In genomic region chr22:37752189-37753061, GRCh38 we compare ENCODE assay signal across 10 cellular contexts. TPM values are rescaled to one million over a fixed set of nuclear protein-coding genes. Genes with fewer than 3 reads are reported as not detected.
DNase-seq lines count a peak whose midpoint lies in the region; ATAC-seq and TF ChIP-seq lines count a peak whose summit lies in the region.
"Had no signal": no experiment of that assay in that cellular context is flagged by ENCODE, and none has a peak within 500 bp of the region (broad histone marks: within the 10 kb centered on the region; RNA-seq: fewer than 3 reads in every experiment).

No MANE protein-coding gene starts in this region.

- CTCF ChIA-PET in PC-9 (lab: Charles Lee), result interaction anchor here (0.5 to 0.8 kb wide), 2 partner anchors 12 to 99 kb away, joined by 3 to 4 read pairs; no protein-coding TSS in a partner anchor

- no peaks in the 10 kb centered on the region for H3K27me3 ChIP-seq in BLaER1
- no peaks in the 10 kb centered on the region for H3K27me3 ChIP-seq in PC-9 (ENCODE audit: insufficient read depth, low read depth)

- no peak overlapping the region for H3K4me3 Mint-ChIP-seq in activated T-helper 2 cell treated with anti-CD3 and anti-CD28 coated beads, Interferon-gamma antibody, Interleukin-2, Interleukin-4, amounts not matched to agents 10 μg/mL and 5 μg/mL and 100 μg/mL, durations not matched to agents 14 hours and 24 hours and 36 hours (ENCODE audit: low read depth)
- H3K4me3 Mint-ChIP-seq: activated naive CD8-positive, alpha-beta T cell treated with anti-CD3 and anti-CD28 coated beads, Interleukin-2, amount 10 ng/mL, durations not matched to agents 7 days and 5 days had no signal

- H3K9me3 ChIP-seq in BLaER1, result no peaks in the 10 kb centered on the region
- H3K9me3 ChIP-seq in PC-9 (ENCODE audit: insufficient read depth, low read depth), result no peaks in the 10 kb centered on the region

- H3K36me3 Mint-ChIP-seq in activated T-helper 2 cell treated with anti-CD3 and anti-CD28 coated beads, Interferon-gamma antibody, Interleukin-2, Interleukin-4, amounts not matched to agents 10 μg/mL and 5 μg/mL and 100 μg/mL, durations not matched to agents 14 hours and 24 hours and 36 hours (ENCODE audit: low read depth), result peaks cover 21% of the 10 kb centered on the region

- POLR2A ChIA-PET in PC-9 (lab: Charles Lee; ENCODE audit: unreplicated experiment), result interaction anchor here (0.5 to 1.1 kb wide), 12 partner anchors 10 to 493 kb away, joined by 3 to 8 read pairs (median 4); partner anchors contain the start of genes GCAT and NOL12

- peaks cover 60% of the 10 kb centered on the region for H3K36me3 ChIP-seq in BLaER1
- peaks cover 30% of the 10 kb centered on the region for H3K36me3 ChIP-seq in PC-9 (ENCODE audit: low read depth)

- H3K4me3 ChIP-seq in BLaER1 (no peak overlapping the region), PC-9 (no peak overlapping the region; the same call in 1 of the 2 replicates)
- H3K4me3 ChIP-seq: GM12878 had no signal

- ATAC-seq in omental fat pad (ENCODE audit: low FRiP score) (peak; percentile 80), GM21723 (IDR thresholded peaks at IDR 0.05; ENCODE audit: unreplicated experiment) (no peak)
- ATAC-seq: GM12878 had no signal

- H3K4me1 Mint-ChIP-seq in activated T-helper 2 cell treated with anti-CD3 and anti-CD28 coated beads, Interferon-gamma antibody, Interleukin-2, Interleukin-4, amounts not matched to agents 10 μg/mL and 5 μg/mL and 100 μg/mL, durations not matched to agents 14 hours and 24 hours and 36 hours (ENCODE audit: low read depth), result peaks cover 9% of the 10 kb centered on the region

- peaks cover 53% of the 10 kb centered on the region for H3K4me1 ChIP-seq in BLaER1
- peaks cover 76% of the 10 kb centered on the region for H3K4me1 ChIP-seq in PC-9 (replicated peaks; ENCODE audit: insufficient read depth)

- peaks cover 79% of the 10 kb centered on the region for H3F3A ChIP-seq in PC-9 (ENCODE audit: insufficient read depth, low read depth)

- H3K9me2 ChIP-seq in PC-9 (ENCODE audit: insufficient read depth), result no peaks in the 10 kb centered on the region

- intact Hi-C loops in PC-9 (cut with micrococcal nuclease; ENCODE audit: unreplicated experiment), result loop anchor here (1.0 to 10.0 kb wide), 10 partner anchors 10 to 240 kb away; partner anchors contain the start of genes EIF3L, GGA1 and NOL12
- intact Hi-C loops in activated T-helper 2 cell treated with anti-CD3 and anti-CD28 coated beads, Interferon-gamma antibody, Interleukin-2, Interleukin-4, amounts not matched to agents 10 μg/mL and 5 μg/mL and 100 μg/mL, durations not matched to agents 14 hours and 24 hours and 36 hours (cut with micrococcal nuclease), result no loop called here

- peaks cover 51% of the 10 kb centered on the region for H4K20me1 ChIP-seq in BLaER1
- no peaks in the 10 kb centered on the region for H4K20me1 ChIP-seq in PC-9 (ENCODE audit: insufficient read depth)

- H3K79me2 ChIP-seq in PC-9 (ENCODE audit: low read depth), result peaks cover 72% of the 10 kb centered on the region

- TF ChIP-seq CTCF in PC-9 (conservative IDR thresholded peaks at IDR 0.05) (no peak; the same call in 1 of the 2 replicates), omental fat pad (IDR thresholded peaks at IDR 0.05) (no peak)

- H3K4me2 ChIP-seq in BLaER1, result peak overlapping the region; percentile 36
- H3K4me2 ChIP-seq in PC-9, result peak overlapping the region; percentile 75

- BruUV-seq in PC-9 (replicated peaks; lab: Mats Ljungman, UMichigan), result no TSS peak

- H3K9ac ChIP-seq in BLaER1, result peak overlapping the region; percentile 55; the same call in 1 of the 2 replicates

- no peak overlapping the region for H3K27ac Mint-ChIP-seq in activated T-helper 2 cell treated with anti-CD3 and anti-CD28 coated beads, Interferon-gamma antibody, Interleukin-2, Interleukin-4, amounts not matched to agents 10 μg/mL and 5 μg/mL and 100 μg/mL, durations not matched to agents 14 hours and 24 hours and 36 hours
- H3K27ac Mint-ChIP-seq: activated naive CD8-positive, alpha-beta T cell treated with anti-CD3 and anti-CD28 coated beads, Interleukin-2, amount 10 ng/mL, durations not matched to agents 7 days and 5 days had no signal

- no peak overlapping the region for H2AFZ ChIP-seq in PC-9

- no peaks in the 10 kb centered on the region for H3K9me3 Mint-ChIP-seq in activated T-helper 2 cell treated with anti-CD3 and anti-CD28 coated beads, Interferon-gamma antibody, Interleukin-2, Interleukin-4, amounts not matched to agents 10 μg/mL and 5 μg/mL and 100 μg/mL, durations not matched to agents 14 hours and 24 hours and 36 hours
- H3K9me3 Mint-ChIP-seq: activated naive CD8-positive, alpha-beta T cell treated with anti-CD3 and anti-CD28 coated beads, Interleukin-2, amount 10 ng/mL, durations not matched to agents 7 days and 5 days had no signal

- peak overlapping the region; percentile 51; the same call in 1 of the 2 replicates for H3K27ac ChIP-seq in BLaER1
- H3K27ac ChIP-seq in PC-9, result peak overlapping the region; percentile 95

- H3K27me3 Mint-ChIP-seq in activated T-helper 2 cell treated with anti-CD3 and anti-CD28 coated beads, Interferon-gamma antibody, Interleukin-2, Interleukin-4, amounts not matched to agents 10 μg/mL and 5 μg/mL and 100 μg/mL, durations not matched to agents 14 hours and 24 hours and 36 hours (ENCODE audit: low read depth), result no peaks in the 10 kb centered on the region
- H3K27me3 Mint-ChIP-seq: activated naive CD8-positive, alpha-beta T cell treated with anti-CD3 and anti-CD28 coated beads, Interleukin-2, amount 10 ng/mL, durations not matched to agents 7 days and 5 days had no signal

- DNase-seq in PC-9 (peak; percentile 100), fibroblast of peridontal ligament (ENCODE audit: extremely low read depth) (peak; percentile 97), omental fat pad (ENCODE audit: low spot score) (peak; percentile 77), NCI-H2227 (lab: John Stamatoyannopoulos, UW; ENCODE audit: unreplicated experiment) (no peak), cortex of kidney (lab: John Stamatoyannopoulos, UW) (no peak)
- no peak for DNase-seq in activated T-helper 2 cell treated with anti-CD3 and anti-CD28 coated beads, Interferon-gamma antibody, Interleukin-2, Interleukin-4, amounts not matched to agents 10 μg/mL and 5 μg/mL and 100 μg/mL, durations not matched to agents 14 hours and 24 hours and 36 hours (ENCODE audit: low spot score)
- DNase-seq: activated naive CD8-positive, alpha-beta T cell treated with anti-CD3 and anti-CD28 coated beads, Interleukin-2, amount 10 ng/mL, durations not matched to agents 7 days and 5 days had no signal

RNA-seq across cellular contexts. Expression of gene GCAT, which starts 55.3 kb away (rescaled TPM):
- total RNA-seq in PC-9 (2021) (32.3 and 37.7 TPM in 2 replicates), omental fat pad (10 to 100 TPM in 1 of 4 donors, 1 to 10 TPM in 3; 6.5 to 12.0 (median 8.9) TPM)
- 24.2 and 25.5 TPM in 2 replicates for total RNA-seq in activated T-helper 2 cell treated with anti-CD3 and anti-CD28 coated beads, Interferon-gamma antibody, Interleukin-2, Interleukin-4, amounts not matched to agents 10 μg/mL and 5 μg/mL and 100 μg/mL, durations not matched to agents 14 hours and 24 hours and 36 hours

RNA-seq across cellular contexts. Expression of gene TRIOBP, which starts 55.6 kb away (rescaled TPM):
- total RNA-seq in PC-9 (2021) (170 and 172 TPM in 2 replicates), omental fat pad (100 to 1,000 TPM in 1 of 4 donors, 10 to 100 TPM in 3; 79.2 to 179 (median 82.8) TPM)
- total RNA-seq in activated T-helper 2 cell treated with anti-CD3 and anti-CD28 coated beads, Interferon-gamma antibody, Interleukin-2, Interleukin-4, amounts not matched to agents 10 μg/mL and 5 μg/mL and 100 μg/mL, durations not matched to agents 14 hours and 24 hours and 36 hours, result 37.2 and 43.3 TPM in 2 replicates

Comparison
In these comparisons a context has a peak if more than half of its experiments do, and no peak if none do; other contexts are left out.
1. DNase-seq: peak in PC-9 (2 of 2), fibroblast of peridontal ligament (single experiment) and omental fat pad (single experiment); none in NCI-H2227 (single experiment), cortex of kidney (single experiment) and activated T-helper 2 cell treated with anti-CD3 and anti-CD28 coated beads, Interferon-gamma antibody, Interleukin-2, Interleukin-4, amounts not matched to agents 10 μg/mL and 5 μg/mL and 100 μg/mL, durations not matched to agents 14 hours and 24 hours and 36 hours (single experiment).